In the genomic region with DNA sequence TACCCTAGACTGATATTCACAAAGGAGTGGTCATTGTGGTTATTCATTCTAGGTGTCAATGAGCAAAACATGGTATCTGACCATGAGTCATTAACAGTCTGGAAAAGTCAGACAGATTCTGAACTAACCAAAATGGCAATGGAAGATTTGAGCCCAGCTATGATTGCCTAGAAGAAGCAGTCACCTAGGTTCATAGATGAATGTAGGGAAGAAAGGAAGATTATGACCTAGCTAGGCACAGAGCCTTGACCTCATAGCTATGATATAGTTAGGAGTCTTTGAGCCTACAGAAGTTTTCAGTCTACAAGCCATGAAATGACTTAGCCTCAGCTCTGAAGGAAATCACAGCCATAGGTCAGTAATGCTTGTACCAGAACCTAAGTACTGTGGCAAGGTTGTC, we compare ENCODE assay signal across 17 cellular contexts. TPM values are rescaled to one million over a fixed set of nuclear protein-coding genes. Genes with fewer than 3 reads are reported as not detected.
A peak's percentile ranks its signal among the peaks of the same experiment; 100 is the strongest.
DNase-seq lines count a peak whose midpoint lies in the region; ATAC-seq lines count a peak whose summit lies in the region.
"Had no signal": no experiment of that assay in that cellular context is flagged by ENCODE, and none has a peak within 500 bp of the region (broad histone marks: within the 10 kb centered on the region; RNA-seq: fewer than 3 reads in every experiment).

No MANE protein-coding gene starts in this region.

- DNase-seq in activated naive CD4-positive, alpha-beta T cell treated with anti-CD3 and anti-CD28 coated beads, Interleukin-2, amount 50 U/mL, for 72 hours (ENCODE audit: low spot score in 2 of 2): no peak
- no peak for DNase-seq in activated naive CD4-positive, alpha-beta T cell treated with anti-CD3 and anti-CD28 coated beads, Interleukin-2, amount 10 ng/mL, durations not matched to agents 7 days and 5 days
- no peak for DNase-seq in stimulated activated effector memory CD8-positive, alpha-beta T cell treated with anti-CD3 and anti-CD28 coated beads, Interleukin-12 subunit alpha, Interleukin-12 subunit beta, amount 100 ng/mL, for 72 hours (ENCODE audit: low spot score in 2 of 2)
- DNase-seq in AG08395 (ENCODE audit: low spot score): no peak
- DNase-seq: AML-193; BE2C; Calu3; CD4-positive, alpha-beta T cell; CD8-positive, alpha-beta memory T cell; DND-41; GM23248; H7; HCEC 1CT had no signal

- peaks cover 4% of the 10 kb centered on the region for H3K27me3 Mint-ChIP-seq in activated naive CD4-positive, alpha-beta T cell treated with anti-CD3 and anti-CD28 coated beads, Interleukin-2, amount 10 ng/mL, durations not matched to agents 7 days and 5 days
- peaks cover 8% of the 10 kb centered on the region for H3K27me3 Mint-ChIP-seq in activated T-helper 17 cell treated with anti-CD3 and anti-CD28 coated beads, Interleukin-2, amount 50 U/mL, for 72 hours

- CTCF ChIA-PET in activated naive CD4-positive, alpha-beta T cell treated with anti-CD3 and anti-CD28 coated beads, Interleukin-2, amount 10 ng/mL, durations not matched to agents 7 days and 5 days (lab: Charles Lee): no interaction called here

- H3K27ac Mint-ChIP-seq in activated naive CD4-positive, alpha-beta T cell treated with anti-CD3 and anti-CD28 coated beads, Interleukin-2, amount 50 U/mL, for 72 hours: no peak overlapping the region
- H3K27ac Mint-ChIP-seq in activated naive CD4-positive, alpha-beta T cell treated with anti-CD3 and anti-CD28 coated beads, Interleukin-2, amount 10 ng/mL, durations not matched to agents 7 days and 5 days: no peak overlapping the region
- H3K27ac Mint-ChIP-seq in activated T-helper 17 cell treated with anti-CD3 and anti-CD28 coated beads, Interleukin-2, amount 50 U/mL, for 72 hours: no peak overlapping the region
- no peak overlapping the region for H3K27ac Mint-ChIP-seq in stimulated activated effector memory CD8-positive, alpha-beta T cell treated with anti-CD3 and anti-CD28 coated beads, Interleukin-12 subunit alpha, Interleukin-12 subunit beta, amount 100 ng/mL, for 72 hours
- H3K27ac Mint-ChIP-seq: CD14-positive monocyte; CD4-positive, alpha-beta T cell; CD8-positive, alpha-beta memory T cell had no signal

- no peak overlapping the region for H3K4me3 Mint-ChIP-seq in activated naive CD4-positive, alpha-beta T cell treated with anti-CD3 and anti-CD28 coated beads, Interleukin-2, amount 10 ng/mL, durations not matched to agents 7 days and 5 days
- H3K4me3 Mint-ChIP-seq in activated T-helper 17 cell treated with anti-CD3 and anti-CD28 coated beads, Interleukin-2, amount 50 U/mL, for 72 hours: no peak overlapping the region
- H3K4me3 Mint-ChIP-seq in stimulated activated effector memory CD8-positive, alpha-beta T cell treated with anti-CD3 and anti-CD28 coated beads, Interleukin-12 subunit alpha, Interleukin-12 subunit beta, amount 100 ng/mL, for 72 hours: no peak overlapping the region
- H3K4me3 Mint-ChIP-seq: CD14-positive monocyte; CD4-positive, alpha-beta T cell; CD8-positive, alpha-beta memory T cell had no signal

- peak; percentile 18 to 37 for ATAC-seq in activated naive CD4-positive, alpha-beta T cell treated with anti-CD3 and anti-CD28 coated beads, Interleukin-2, amount 50 U/mL, for 72 hours
- ATAC-seq in activated T-helper 17 cell treated with anti-CD3 and anti-CD28 coated beads, Interleukin-2, amount 50 U/mL, for 72 hours (replicated peaks): peak; percentile 68
- peak; percentile 60 for ATAC-seq in stimulated activated effector memory CD8-positive, alpha-beta T cell treated with anti-CD3 and anti-CD28 coated beads, Interleukin-12 subunit alpha, Interleukin-12 subunit beta, amount 100 ng/mL, for 72 hours
- no peak for ATAC-seq in GM21576 (IDR thresholded peaks at IDR 0.05; ENCODE audit: unreplicated experiment)

- no peaks in the 10 kb centered on the region for H3K9me3 Mint-ChIP-seq in activated naive CD4-positive, alpha-beta T cell treated with anti-CD3 and anti-CD28 coated beads, Interleukin-2, amount 50 U/mL, for 72 hours
- H3K9me3 Mint-ChIP-seq in activated naive CD4-positive, alpha-beta T cell treated with anti-CD3 and anti-CD28 coated beads, Interleukin-2, amount 10 ng/mL, durations not matched to agents 7 days and 5 days: no peaks in the 10 kb centered on the region
- no peaks in the 10 kb centered on the region for H3K9me3 Mint-ChIP-seq in activated T-helper 17 cell treated with anti-CD3 and anti-CD28 coated beads, Interleukin-2, amount 50 U/mL, for 72 hours
- H3K9me3 Mint-ChIP-seq in stimulated activated effector memory CD8-positive, alpha-beta T cell treated with anti-CD3 and anti-CD28 coated beads, Interleukin-12 subunit alpha, Interleukin-12 subunit beta, amount 100 ng/mL, for 72 hours: no peaks in the 10 kb centered on the region
- H3K9me3 Mint-ChIP-seq: CD4-positive, alpha-beta T cell; CD8-positive, alpha-beta memory T cell had no signal

- no peaks in the 10 kb centered on the region for H3K36me3 Mint-ChIP-seq in activated naive CD4-positive, alpha-beta T cell treated with anti-CD3 and anti-CD28 coated beads, Interleukin-2, amount 50 U/mL, for 72 hours
- no peaks in the 10 kb centered on the region for H3K36me3 Mint-ChIP-seq in activated naive CD4-positive, alpha-beta T cell treated with anti-CD3 and anti-CD28 coated beads, Interleukin-2, amount 10 ng/mL, durations not matched to agents 7 days and 5 days
- H3K36me3 Mint-ChIP-seq in activated T-helper 17 cell treated with anti-CD3 and anti-CD28 coated beads, Interleukin-2, amount 50 U/mL, for 72 hours (ENCODE audit: low read depth): no peaks in the 10 kb centered on the region
- H3K36me3 Mint-ChIP-seq in stimulated activated effector memory CD8-positive, alpha-beta T cell treated with anti-CD3 and anti-CD28 coated beads, Interleukin-12 subunit alpha, Interleukin-12 subunit beta, amount 100 ng/mL, for 72 hours: no peaks in the 10 kb centered on the region
- H3K36me3 Mint-ChIP-seq: CD14-positive monocyte; CD8-positive, alpha-beta memory T cell had no signal

- no peaks in the 10 kb centered on the region for H3K4me1 Mint-ChIP-seq in activated naive CD4-positive, alpha-beta T cell treated with anti-CD3 and anti-CD28 coated beads, Interleukin-2, amount 10 ng/mL, durations not matched to agents 7 days and 5 days
- H3K4me1 Mint-ChIP-seq in activated T-helper 17 cell treated with anti-CD3 and anti-CD28 coated beads, Interleukin-2, amount 50 U/mL, for 72 hours: no peaks in the 10 kb centered on the region
- no peaks in the 10 kb centered on the region for H3K4me1 Mint-ChIP-seq in stimulated activated effector memory CD8-positive, alpha-beta T cell treated with anti-CD3 and anti-CD28 coated beads, Interleukin-12 subunit alpha, Interleukin-12 subunit beta, amount 100 ng/mL, for 72 hours
- H3K4me1 Mint-ChIP-seq: CD8-positive, alpha-beta memory T cell had no signal

RNA-seq across cellular contexts. Expression of gene OR56A4, which starts 0.4 kb away (rescaled TPM):
- under 1 TPM in 1 of 2 donors, not detected in 1; 0.12 TPM for total RNA-seq in activated naive CD4-positive, alpha-beta T cell treated with anti-CD3 and anti-CD28 coated beads, Interleukin-2, amount 50 U/mL, for 72 hours
- total RNA-seq in activated T-helper 17 cell treated with anti-CD3 and anti-CD28 coated beads, Interleukin-2, amount 50 U/mL, for 72 hours: not detected
- total RNA-seq: CD4-positive, alpha-beta T cell; CD8-positive, alpha-beta memory T cell; GM23248; H1; H7 had no signal

RNA-seq across cellular contexts. Expression of gene OR52L1, which starts 19.6 kb away (rescaled TPM):
- not detected for total RNA-seq in activated naive CD4-positive, alpha-beta T cell treated with anti-CD3 and anti-CD28 coated beads, Interleukin-2, amount 50 U/mL, for 72 hours
- not detected for total RNA-seq in activated T-helper 17 cell treated with anti-CD3 and anti-CD28 coated beads, Interleukin-2, amount 50 U/mL, for 72 hours
- total RNA-seq: Calu3; CD4-positive, alpha-beta T cell; CD8-positive, alpha-beta memory T cell; GM23248; H1; H7 had no signal

RNA-seq across cellular contexts. Expression of gene OR56A1, which starts 24.2 kb away (rescaled TPM):
- under 1 TPM in 1 of 2 donors, not detected in 1; 0.04 TPM for total RNA-seq in activated naive CD4-positive, alpha-beta T cell treated with anti-CD3 and anti-CD28 coated beads, Interleukin-2, amount 50 U/mL, for 72 hours
- not detected for total RNA-seq in activated T-helper 17 cell treated with anti-CD3 and anti-CD28 coated beads, Interleukin-2, amount 50 U/mL, for 72 hours
- total RNA-seq: Calu3; CD4-positive, alpha-beta T cell; CD8-positive, alpha-beta memory T cell; GM23248 had no signal

RNA-seq across cellular contexts. Expression of gene OR56A5, which starts 38.1 kb away (rescaled TPM):
- not detected for total RNA-seq in activated naive CD4-positive, alpha-beta T cell treated with anti-CD3 and anti-CD28 coated beads, Interleukin-2, amount 50 U/mL, for 72 hours
- total RNA-seq in activated T-helper 17 cell treated with anti-CD3 and anti-CD28 coated beads, Interleukin-2, amount 50 U/mL, for 72 hours: not detected
- total RNA-seq: Calu3; CD4-positive, alpha-beta T cell; CD8-positive, alpha-beta memory T cell; GM23248; H1; H7 had no signal
